8 cellular contexts compared by ENCODE assay signal in genomic region chr15:72685925-72686794, GRCh38. TPM values are rescaled to one million over a fixed set of nuclear protein-coding genes. Genes with fewer than 3 reads are reported as not detected.
DNase-seq lines count a peak whose midpoint lies in the region; TF ChIP-seq lines count a peak whose summit lies in the region.

TSS of gene BBS4 (plus strand) at chr15:72686207. CDS start at chr15:72686228, 21 bp downstream.
TSS of gene HIGD2B (minus strand) at chr15:72686182. CDS start at chr15:72676374, 9,808 bp downstream.

- TF ChIP-seq CTCF in H9 (conservative IDR thresholded peaks at IDR 0.05): no peak
- no peak for TF ChIP-seq CTCF in MM.1S (IDR thresholded peaks at IDR 0.05; ENCODE audit: low read length)
- no peak for TF ChIP-seq CTCF in ovary (IDR thresholded peaks at IDR 0.05)
- TF ChIP-seq CTCF in tibial nerve (IDR thresholded peaks at IDR 0.05): peak in 1 of 5 experiments; percentile 7

- H3K4me3 ChIP-seq in MM.1S (ENCODE audit: low read length) (peak within 1 kb of the TSS; percentile 72), ovary (peak within 1 kb of the TSS; percentile 71), tibial nerve (peak within 1 kb of the TSS; percentile 62 to 81 (median 72))

- peak within 1 kb of the TSS; percentile 64 for H3K18ac ChIP-seq in H9 (ENCODE audit: insufficient read length, low read depth, low read length)

- peaks cover 19% of the 10 kb centered on the region for H3F3A ChIP-seq in MM.1S (ENCODE audit: insufficient read depth, low read length)

- no peak within 1 kb of the TSS for H4K91ac ChIP-seq in H9 (ENCODE audit: insufficient read length, low read depth, low read length)

- no peaks in the 10 kb centered on the region for H3K27me3 ChIP-seq in H9 (ENCODE audit: insufficient read depth, low read length)
- no peaks in the 10 kb centered on the region for H3K27me3 ChIP-seq in MM.1S (replicated peaks; ENCODE audit: insufficient read depth, low read length)
- no peaks in the 10 kb centered on the region for H3K27me3 ChIP-seq in ovary
- H3K27me3 ChIP-seq in tibial nerve: no peaks in the 10 kb centered on the region

- peak within 1 kb of the TSS; percentile 95 to 99 (median 97) for H3K27ac Mint-ChIP-seq in H9

- H3K27ac ChIP-seq in H9 (ENCODE audit: insufficient read length, low read depth, low read length): peak within 1 kb of the TSS; percentile 72
- peak within 1 kb of the TSS; percentile 85 for H3K27ac ChIP-seq in MM.1S (ENCODE audit: low read length)
- peak within 1 kb of the TSS; percentile 59 to 75 for H3K27ac ChIP-seq in ovary
- peak within 1 kb of the TSS; percentile 81 to 92 (median 90) for H3K27ac ChIP-seq in tibial nerve

- H2AFZ ChIP-seq in H9 (ENCODE audit: low read length) (peak within 1 kb of the TSS; percentile 80), MM.1S (ENCODE audit: low read length) (peak within 1 kb of the TSS; percentile 99)

- no peak within 1 kb of the TSS for H2BK15ac ChIP-seq in H9 (ENCODE audit: low read depth, low read length)

- peaks cover 0 to 5% (median 0%) of the 10 kb centered on the region in 3 experiments; a peak in 1 of 7 replicates for H3K36me3 Mint-ChIP-seq in H9 (ENCODE audit: insufficient read depth in 1 of 3, low read depth in 3 of 3)

- H3K9ac ChIP-seq in ES-I3 (ENCODE audit: low read depth, low read length): peak within 1 kb of the TSS; percentile 98
- H3K9ac ChIP-seq in H9 (ENCODE audit: extremely low read depth, insufficient read length, low read length): peak within 1 kb of the TSS; percentile 65
- H3K9ac ChIP-seq in MM.1S (ENCODE audit: low read length): peak within 1 kb of the TSS; percentile 81

- 0 out of 2 replicates have a peak within 1 kb of the TSS, but pooled peaks have one; percentile 21 for H3K14ac ChIP-seq in H9 (ENCODE audit: insufficient read depth, low read length)

- TF ChIP-seq POLR2A in ovary (IDR thresholded peaks at IDR 0.05): peak; percentile 73
- peak; percentile 31 to 55 for TF ChIP-seq POLR2A in tibial nerve (IDR thresholded peaks at IDR 0.05)

- H2BK12ac ChIP-seq in H9 (ENCODE audit: insufficient read length, low read depth, low read length): no peak within 1 kb of the TSS

- H3K4me3 Mint-ChIP-seq in H9: peak within 1 kb of the TSS; percentile 92 to 96

- H4K20me1 ChIP-seq in H9 (ENCODE audit: control insufficient read depth, insufficient read depth, insufficient read length): no peaks in the 10 kb centered on the region
- H4K20me1 ChIP-seq in MM.1S (ENCODE audit: insufficient read depth, low read length): no peaks in the 10 kb centered on the region

- no peak within 1 kb of the TSS for H3K56ac ChIP-seq in H9 (ENCODE audit: insufficient read length, low read depth, low read length)

- no peaks in the 10 kb centered on the region for H3K79me1 ChIP-seq in H9 (ENCODE audit: insufficient read depth, low read depth, low read length, poor library complexity, severe bottlenecking)

- H3K4me1 ChIP-seq in ES-I3 (ENCODE audit: insufficient read depth, low read length): no peaks in the 10 kb centered on the region
- H3K4me1 ChIP-seq in H9 (ENCODE audit: insufficient read depth, low read length): no peaks in the 10 kb centered on the region; the same call in 1 of the 2 replicates
- H3K4me1 ChIP-seq in MM.1S (ENCODE audit: low read length): peaks cover 6% of the 10 kb centered on the region; the same call in 1 of the 2 replicates
- H3K4me1 ChIP-seq in ovary (ENCODE audit: insufficient read depth): no peaks in the 10 kb centered on the region
- H3K4me1 ChIP-seq in tibial nerve: peaks cover 0 to 13% (median 0%) of the 10 kb centered on the region in 4 donors

- no peak within 1 kb of the TSS for H2BK20ac ChIP-seq in H9 (ENCODE audit: low read depth, low read length, poor library complexity, severe bottlenecking)

- TF ChIP-seq EP300 in ovary (IDR thresholded peaks at IDR 0.05) (no peak), tibial nerve (IDR thresholded peaks at IDR 0.05) (peak in 1 of 2 donors; percentile 91)

- H3K4ac ChIP-seq in H9 (ENCODE audit: low read depth, low read length): no peak within 1 kb of the TSS; the same call in 1 of the 2 replicates

- H3K4me2 ChIP-seq in H9 (ENCODE audit: insufficient read depth, insufficient read length, low read length) (peak within 1 kb of the TSS; percentile 98), MM.1S (ENCODE audit: low read depth, low read length) (peak within 1 kb of the TSS; percentile 96)

- no peak within 1 kb of the TSS for H2BK120ac ChIP-seq in H9 (ENCODE audit: low read depth, low read length, poor library complexity, severe bottlenecking)

- no peaks in the 10 kb centered on the region for H3K9me2 ChIP-seq in MM.1S (replicated peaks; ENCODE audit: insufficient read depth, low read length)

- no peaks in the 10 kb centered on the region for H3K36me3 ChIP-seq in ES-I3 (ENCODE audit: insufficient read depth, low read length)
- no peaks in the 10 kb centered on the region for H3K36me3 ChIP-seq in MM.1S (replicated peaks; ENCODE audit: insufficient read depth, low read length)
- H3K36me3 ChIP-seq in ovary: no peaks in the 10 kb centered on the region
- no peaks in the 10 kb centered on the region for H3K36me3 ChIP-seq in tibial nerve

- H3K23me2 ChIP-seq in H9 (ENCODE audit: insufficient read length, low read depth, low read length, poor library complexity, severe bottlenecking): peaks cover 3% of the 10 kb centered on the region

- no peaks in the 10 kb centered on the region for H3K27me3 Mint-ChIP-seq in H9 (ENCODE audit: low read depth)

- peak; percentile 93 for DNase-seq in H9
- peak; percentile 92 for DNase-seq in MM.1S
- DNase-seq in activated T-helper 9 cell treated with anti-CD3 and anti-CD28 coated beads, Interleukin-2, amount 50 U/mL, for 16 hours (ENCODE audit: low read depth): peak; percentile 78
- DNase-seq in germinal center (ENCODE audit: low spot score): peak; percentile 79
- DNase-seq in ovary: peak; percentile 78 to 89 (median 81)
- DNase-seq in tibial nerve (ENCODE audit: low spot score in 2 of 2): peak; percentile 59 to 80
- DNase-seq in DMS79 treated with DMSO at 0.1 percent for 48 hours (lab: John Stamatoyannopoulos, UW): no peak

- no peak within 1 kb of the TSS for H2AK5ac ChIP-seq in H9 (ENCODE audit: insufficient read length, low read length)

- intact Hi-C loops in ovary (cut with DNase I): no loop called here

- H2BK5ac ChIP-seq in H9 (ENCODE audit: insufficient read length, low read length): peak within 1 kb of the TSS; percentile 68

- no peak within 1 kb of the TSS for H3K23ac ChIP-seq in H9 (ENCODE audit: insufficient read length, low read depth, low read length)

- H3K9me3 Mint-ChIP-seq in H9: no peaks in the 10 kb centered on the region; a peak in 1 of 5 replicates

- no peak within 1 kb of the TSS for H3T11ph ChIP-seq in H9 (ENCODE audit: low read length)

- no peak within 1 kb of the TSS for H4K8ac ChIP-seq in H9 (replicated peaks; ENCODE audit: insufficient read length, low read depth, low read length)

- H3K9me3 ChIP-seq in ES-I3 (ENCODE audit: control insufficient read depth, insufficient read depth, low read length): no peaks in the 10 kb centered on the region
- no peaks in the 10 kb centered on the region for H3K9me3 ChIP-seq in H9 (ENCODE audit: control insufficient read depth, low read depth, low read length)
- H3K9me3 ChIP-seq in MM.1S (replicated peaks; ENCODE audit: insufficient read depth, low read length): no peaks in the 10 kb centered on the region
- H3K9me3 ChIP-seq in ovary: no peaks in the 10 kb centered on the region
- H3K9me3 ChIP-seq in tibial nerve: no peaks in the 10 kb centered on the region

- no CpG with 5 or more reads among the region's 49 CpGs for WGBS in H9 (ENCODE audit: extremely low coverage, insufficient read length, low lambda C conversion rate)
- 0 to 1% (median 0%) methylated on average over 46 to 49 of the region's 49 CpGs for WGBS in ovary, 3 donors
- WGBS in tibial nerve, 2 donors: 0 to 1% methylated on average over 46 to 49 of the region's 49 CpGs

- H3K79me2 ChIP-seq in H9 (ENCODE audit: insufficient read depth, low read length): no peaks in the 10 kb centered on the region; the same call in 1 of the 2 replicates
- H3K79me2 ChIP-seq in MM.1S (ENCODE audit: low read length): no peaks in the 10 kb centered on the region

- peaks cover 13% of the 10 kb centered on the region in 2 experiments for H3K4me1 Mint-ChIP-seq in H9

- H4K5ac ChIP-seq in H9 (ENCODE audit: insufficient read length, low read depth, low read length): no peak within 1 kb of the TSS

RNA-seq across cellular contexts. Expression of gene BBS4, which starts in this region (rescaled TPM):
- total RNA-seq in H9 (2021) (22.0 and 27.3 TPM in 2 replicates), ovary (10 to 100 TPM; 18.4 to 30.2 (median 23.4) TPM), tibial nerve (10 to 100 TPM; 28.4 to 63.3 (median 38.7) TPM)
- 10 to 100 TPM; 17.8 to 23.6 TPM for polyA plus RNA-seq in ovary

RNA-seq across cellular contexts. Expression of gene HIGD2B, which starts in this region (rescaled TPM):
- total RNA-seq in H9 (2021) (not detected in 2 replicates), ovary (not detected), tibial nerve (not detected)
- polyA plus RNA-seq in ovary: not detected
